ENCODE assay signal across 20 cellular contexts in the genomic region with DNA sequence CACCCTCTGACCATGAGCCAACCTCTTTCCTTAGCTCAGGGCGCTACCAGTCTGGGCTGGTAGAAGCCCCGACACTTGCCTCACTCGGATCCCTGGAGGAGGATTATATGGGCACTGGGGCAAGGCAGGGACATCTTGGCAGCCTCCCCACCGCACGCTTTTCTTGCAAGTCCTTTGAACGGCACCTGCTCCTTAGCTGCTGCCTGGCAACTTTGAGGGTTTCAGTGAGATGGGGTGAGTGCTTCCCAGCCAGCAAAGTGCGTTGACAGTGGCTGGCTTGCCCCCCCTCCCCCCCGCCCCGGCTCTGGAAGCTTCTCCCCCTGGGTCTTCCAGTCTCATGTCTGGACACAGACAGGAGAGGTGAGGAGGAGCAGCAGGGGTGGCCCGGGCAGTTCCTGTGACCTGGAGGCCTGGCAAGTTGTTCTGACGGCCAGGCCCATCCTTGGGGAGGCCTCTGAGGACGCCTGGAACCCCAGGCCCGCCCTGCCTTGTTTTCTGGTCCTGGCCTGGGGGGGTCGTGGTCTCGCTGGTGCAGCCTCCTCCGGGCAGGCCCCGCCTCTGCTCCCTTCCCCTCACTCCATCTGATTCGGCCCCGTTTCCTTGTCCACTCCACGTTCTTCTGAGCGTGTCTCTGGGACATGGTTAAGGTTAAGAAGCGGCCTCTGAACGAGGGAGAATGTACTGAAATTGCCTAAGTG.
DNase-seq lines count a peak whose midpoint lies in the region; ATAC-seq and TF ChIP-seq lines count a peak whose summit lies in the region.
"Had no signal": no experiment of that assay in that cellular context is flagged by ENCODE, and none has a peak within 500 bp of the region (broad histone marks: within the 10 kb centered on the region; RNA-seq: fewer than 3 reads in every experiment).

No MANE protein-coding gene starts in this region.

- no peaks in the 10 kb centered on the region for H3K27me3 Mint-ChIP-seq in activated T-cell treated with anti-CD3 and anti-CD28 coated beads, Interleukin-2, amount 50 U/mL, for 24 hours
- no peaks in the 10 kb centered on the region for H3K27me3 Mint-ChIP-seq in endodermal cell (ENCODE audit: insufficient read depth)
- H3K27me3 Mint-ChIP-seq: B cell; CD4-positive, CD25-positive, alpha-beta regulatory T cell had no signal

- H3K4ac ChIP-seq in neuronal stem cell (ENCODE audit: low read length) = no peak overlapping the region

- no peak overlapping the region for H2BK12ac ChIP-seq in neuronal stem cell (ENCODE audit: low read length)

- H2BK120ac ChIP-seq in neuronal stem cell (ENCODE audit: low read depth, low read length) = peak overlapping the region; percentile 9

- H3K27ac ChIP-seq in endodermal cell (ENCODE audit: low read depth, low read length) (no peak overlapping the region), neuronal stem cell (replicated peaks; ENCODE audit: low read length) (no peak overlapping the region), upper lobe of right lung (peak overlapping the region; percentile 42)
- H3K27ac ChIP-seq: 22Rv1, Peyer's patch had no signal

- peak overlapping the region; percentile 66 for H3K23ac ChIP-seq in neuronal stem cell (ENCODE audit: low read depth, low read length, poor library complexity)

- TF ChIP-seq CTCF in endodermal cell (conservative IDR thresholded peaks at IDR 0.05) (no peak), upper lobe of right lung (IDR thresholded peaks at IDR 0.05) (no peak)

- H3K36me3 Mint-ChIP-seq in activated T-cell treated with anti-CD3 and anti-CD28 coated beads, Interleukin-2, amount 50 U/mL, for 24 hours (ENCODE audit: low read depth) = no peaks in the 10 kb centered on the region
- no peaks in the 10 kb centered on the region for H3K36me3 Mint-ChIP-seq in endodermal cell (ENCODE audit: low read depth)

- no peaks in the 10 kb centered on the region for H3K9me3 Mint-ChIP-seq in activated T-cell treated with anti-CD3 and anti-CD28 coated beads, Interleukin-2, amount 50 U/mL, for 24 hours
- H3K9me3 Mint-ChIP-seq in endodermal cell = no peaks in the 10 kb centered on the region
- H3K9me3 Mint-ChIP-seq: CD4-positive, CD25-positive, alpha-beta regulatory T cell had no signal

- DNase-seq in activated T-cell treated with anti-CD3 and anti-CD28 coated beads, Interleukin-2, amount 50 U/mL, for 24 hours = no peak
- no peak for DNase-seq in activated T-cell treated with anti-CD3 and anti-CD28 coated beads, Interleukin-2, amount 50 U/mL, for 48 hours
- DNase-seq in endodermal cell (no peak), neuronal stem cell (ENCODE audit: low spot score) (no peak), upper lobe of right lung (peak; percentile 84), HAP-1 (ENCODE audit: low spot score in 2 of 2) (no peak)
- DNase-seq: Caco-2; CD4-positive, CD25-positive, alpha-beta regulatory T cell; DMS153; HCEC 1CT; Kasumi-1; MG63; NCI-H1048; NCI-H1436 treated with DMSO at 0.1 percent for 48 hours; NCI-H2081 had no signal

- no peak overlapping the region for H3K14ac ChIP-seq in neuronal stem cell (ENCODE audit: low read length)

- H2AK5ac ChIP-seq in neuronal stem cell (ENCODE audit: low read depth, low read length) = peak overlapping the region; percentile 74

- peaks cover 6% of the 10 kb centered on the region for H3K79me1 ChIP-seq in neuronal stem cell (ENCODE audit: low read depth, low read length)

- H3K4me2 ChIP-seq in neuronal stem cell (ENCODE audit: insufficient read depth, low read length, poor library complexity, severe bottlenecking) = no peak overlapping the region

- WGBS in endodermal cell (ENCODE audit: insufficient coverage in 1 of 2, insufficient read length in 1 of 2), 2 experiments = 86 to 91% methylated on average over 11 to 23 of the region's 23 CpGs
- no CpG with 5 or more reads among the region's 23 CpGs for WGBS in neuronal stem cell (ENCODE audit: extremely low coverage in 2 of 2, insufficient read length in 2 of 2, insufficient replicate concordance in 1 of 2), 2 donors

- peak overlapping the region; percentile 27 for H3K18ac ChIP-seq in neuronal stem cell (ENCODE audit: low read length)

- H3K27ac Mint-ChIP-seq in activated T-cell treated with anti-CD3 and anti-CD28 coated beads, Interleukin-2, amount 50 U/mL, for 24 hours = peak overlapping the region; percentile 46
- peak overlapping the region; percentile 27 for H3K27ac Mint-ChIP-seq in endodermal cell
- H3K27ac Mint-ChIP-seq: B cell had no signal

- H4K91ac ChIP-seq in neuronal stem cell (ENCODE audit: low read depth, low read length, poor library complexity) = no peak overlapping the region

- H3K36me3 ChIP-seq in endodermal cell (ENCODE audit: control insufficient read depth, insufficient read depth, low read length) = no peaks in the 10 kb centered on the region
- peaks cover 0 to 5% of the 10 kb centered on the region in 2 donors for H3K36me3 ChIP-seq in neuronal stem cell (replicated peaks in 1 of 2; ENCODE audit: control insufficient read depth in 2 of 2, insufficient read depth in 2 of 2, low read length in 2 of 2)
- no peaks in the 10 kb centered on the region for H3K36me3 ChIP-seq in upper lobe of right lung
- H3K36me3 ChIP-seq in HAP-1 (replicated peaks) = no peaks in the 10 kb centered on the region
- H3K36me3 ChIP-seq: MG63, Peyer's patch had no signal

- H3K4me3 Mint-ChIP-seq in activated T-cell treated with anti-CD3 and anti-CD28 coated beads, Interleukin-2, amount 50 U/mL, for 24 hours = no peak overlapping the region
- H3K4me3 Mint-ChIP-seq in endodermal cell = no peak overlapping the region
- H3K4me3 Mint-ChIP-seq: B cell; CD4-positive, CD25-positive, alpha-beta regulatory T cell had no signal

- H4K8ac ChIP-seq in neuronal stem cell (ENCODE audit: low read depth, low read length) = no peak overlapping the region

- H3K4me1 Mint-ChIP-seq in activated T-cell treated with anti-CD3 and anti-CD28 coated beads, Interleukin-2, amount 50 U/mL, for 24 hours (ENCODE audit: low read depth) = peaks cover 45% of the 10 kb centered on the region
- H3K4me1 Mint-ChIP-seq in endodermal cell = peaks cover 28% of the 10 kb centered on the region

- in situ Hi-C loops in HAP-1 (cut with MboI; ENCODE audit: low sequenced_read_pairs) = no loop called here

- H2AFZ ChIP-seq in neuronal stem cell (ENCODE audit: low read length) = no peak overlapping the region

- H3K4me1 ChIP-seq in endodermal cell (ENCODE audit: control insufficient read depth, insufficient read depth, low read length) = peaks cover 9% of the 10 kb centered on the region
- peaks cover 7 to 21% of the 10 kb centered on the region in 2 donors for H3K4me1 ChIP-seq in neuronal stem cell (ENCODE audit: control insufficient read depth in 2 of 2, insufficient read depth in 1 of 2, low read depth in 1 of 2, low read length in 2 of 2)
- H3K4me1 ChIP-seq in upper lobe of right lung = peaks cover 48% of the 10 kb centered on the region
- no peaks in the 10 kb centered on the region for H3K4me1 ChIP-seq in HAP-1

- H3K27me3 ChIP-seq in endodermal cell (ENCODE audit: control insufficient read depth, insufficient read depth, low read length, poor library complexity, severe bottlenecking) (no peaks in the 10 kb centered on the region), neuronal stem cell (ENCODE audit: control insufficient read depth in 3 of 3, insufficient read depth in 3 of 3, low read depth in 1 of 3, low read length in 3 of 3) (peaks cover 0 to 4% (median 0%) of the 10 kb centered on the region in 3 experiments), upper lobe of right lung (no peaks in the 10 kb centered on the region), HAP-1 (ENCODE audit: low read depth) (no peaks in the 10 kb centered on the region)
- H3K27me3 ChIP-seq: MG63, Peyer's patch had no signal

- ATAC-seq in upper lobe of right lung (peak; percentile 10), HG03095 (IDR thresholded peaks at IDR 0.05; ENCODE audit: unreplicated experiment) (no peak), GM21526 (IDR thresholded peaks at IDR 0.05; ENCODE audit: low FRiP score, unreplicated experiment) (no peak)

- no peak overlapping the region for H2BK15ac ChIP-seq in neuronal stem cell (ENCODE audit: low read length)

- no peak overlapping the region for H2BK5ac ChIP-seq in neuronal stem cell (ENCODE audit: low read length)

- H3K9me3 ChIP-seq in endodermal cell (ENCODE audit: control insufficient read depth, low read length) (no peaks in the 10 kb centered on the region), neuronal stem cell (replicated peaks in 1 of 2; ENCODE audit: control insufficient read depth in 2 of 2, insufficient read depth in 1 of 2, low read depth in 1 of 2, low read length in 2 of 2) (no peaks in the 10 kb centered on the region), upper lobe of right lung (no peaks in the 10 kb centered on the region), HAP-1 (no peaks in the 10 kb centered on the region)
- H3K9me3 ChIP-seq: Caco-2, MG63, Peyer's patch had no signal

- H3K4me3 ChIP-seq in endodermal cell (ENCODE audit: low read length) = no peak overlapping the region
- no peak overlapping the region for H3K4me3 ChIP-seq in neuronal stem cell (ENCODE audit: low read length in 2 of 2)
- no peak overlapping the region for H3K4me3 ChIP-seq in upper lobe of right lung
- H3K4me3 ChIP-seq in HAP-1 = no peak overlapping the region
- H3K4me3 ChIP-seq: MG63, Peyer's patch had no signal

- no peak overlapping the region for H3K9ac ChIP-seq in endodermal cell (ENCODE audit: extremely low read depth, low read length, poor library complexity, severe bottlenecking)
- H3K9ac ChIP-seq in neuronal stem cell (ENCODE audit: low read depth, low read length, poor library complexity) = no peak overlapping the region

- intact Hi-C loops in upper lobe of right lung (cut with DNase I) = no loop called here
